In the genomic region with DNA sequence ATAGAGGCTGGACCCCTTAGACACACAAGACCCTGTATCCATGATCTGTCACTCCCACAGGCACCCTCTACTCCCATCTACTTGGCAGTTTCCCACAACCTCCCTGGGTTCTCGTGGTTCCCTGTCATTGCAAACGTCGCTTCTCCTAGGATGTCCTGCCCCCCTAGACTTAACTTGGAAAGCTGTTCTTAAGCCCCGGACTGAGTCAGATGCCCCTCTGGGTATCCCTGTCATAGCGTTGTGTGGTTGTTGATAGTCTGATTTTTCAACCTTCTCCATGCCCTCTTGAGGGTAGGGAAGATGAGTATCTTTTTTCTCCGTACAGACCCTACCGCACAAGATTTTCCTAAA, we compare ENCODE assay signal across 8 cellular contexts. TPM values are rescaled to one million over a fixed set of nuclear protein-coding genes. Genes with fewer than 3 reads are reported as not detected.
DNase-seq lines count a peak whose midpoint lies in the region; ATAC-seq, FAIRE-seq and TF ChIP-seq lines count a peak whose summit lies in the region.

No MANE protein-coding gene starts in this region.

- H3K4me2 ChIP-seq in parathyroid adenoma (ENCODE audit: low read length): peak overlapping the region; percentile 74

- CTCF ChIA-PET in CD4-positive, alpha-beta T cell (lab: Charles Lee): interaction anchor here (1.2 to 1.8 kb wide), 2 partner anchors 36 to 219 kb away, joined by 4 to 7 read pairs; partner anchors contain the start of genes TRNAU1AP and YTHDF2

- no peaks in the 10 kb centered on the region for H3K27me3 ChIP-seq in CD4-positive, alpha-beta T cell (ENCODE audit: control insufficient read depth, insufficient read depth, low read length)
- H3K27me3 ChIP-seq in parathyroid adenoma (ENCODE audit: control insufficient read depth, insufficient read depth, low read length): no peaks in the 10 kb centered on the region

- peak overlapping the region; percentile 91 for H3K4me3 Mint-ChIP-seq in CD4-positive, alpha-beta T cell

- ATAC-seq in CD4-positive, alpha-beta T cell (ENCODE audit: poor library complexity): peak; percentile 3
- ATAC-seq in GM21447 (IDR thresholded peaks at IDR 0.05; ENCODE audit: unreplicated experiment): peak; percentile 13

- intact Hi-C loops in CD4-positive, alpha-beta T cell (cut with DNase I, micrococcal nuclease): loop anchor here (5.0 kb wide), 3 partner anchors 85 to 665 kb away; partner anchors contain the start of gene SRSF4 (in 1 of the 2)

- no peaks in the 10 kb centered on the region for H3K9me3 ChIP-seq in CD4-positive, alpha-beta T cell (ENCODE audit: control insufficient read depth, low read length)
- H3K9me3 ChIP-seq in parathyroid adenoma (ENCODE audit: control insufficient read depth, low read length): no peaks in the 10 kb centered on the region

- no peaks in the 10 kb centered on the region for H3K36me3 ChIP-seq in parathyroid adenoma (ENCODE audit: control insufficient read depth, insufficient read depth, low read length)

- no peak for DNase-seq in CD4-positive, alpha-beta T cell
- DNase-seq in RCC 7860 (ENCODE audit: low spot score) (peak; percentile 14), epithelial cell of esophagus (ENCODE audit: low read depth) (no peak), MV-4-11 (lab: John Stamatoyannopoulos, UW) (no peak), GM19239 (ENCODE audit: insufficient read length, low spot score) (no peak), T1000 (lab: John Stamatoyannopoulos, UW) (no peak)

- H3K79me2 ChIP-seq in parathyroid adenoma: no peaks in the 10 kb centered on the region

- peaks cover 35% of the 10 kb centered on the region for H3K4me1 Mint-ChIP-seq in CD4-positive, alpha-beta T cell (ENCODE audit: low read depth)

- POLR2A ChIA-PET in CD4-positive, alpha-beta T cell (lab: Charles Lee): interaction anchor here (0.5 to 4.2 kb wide), 3 partner anchors 11 to 267 kb away, joined by 3 to 32 read pairs (median 3); partner anchors contain the start of genes GMEB1 and RCC1

- no peaks in the 10 kb centered on the region for H3K27me3 Mint-ChIP-seq in CD4-positive, alpha-beta T cell

- H3K9me3 Mint-ChIP-seq in CD4-positive, alpha-beta T cell: no peaks in the 10 kb centered on the region

- H3K4me1 ChIP-seq in parathyroid adenoma: peaks cover 3% of the 10 kb centered on the region

- no peak overlapping the region for H3K9ac ChIP-seq in parathyroid adenoma

- H3K4me3 ChIP-seq in epithelial cell of esophagus (ENCODE audit: low read length): peak overlapping the region; percentile 57
- peak overlapping the region; percentile 69 for H3K4me3 ChIP-seq in parathyroid adenoma (ENCODE audit: low read depth, low read length)

- H3K27ac Mint-ChIP-seq in CD4-positive, alpha-beta T cell: peak overlapping the region; percentile 73

- H3K27ac ChIP-seq in CD4-positive, alpha-beta T cell (ENCODE audit: low read depth, low read length): no peak overlapping the region
- no peak overlapping the region for H3K27ac ChIP-seq in parathyroid adenoma

- H3K36me3 Mint-ChIP-seq in CD4-positive, alpha-beta T cell (ENCODE audit: low read depth): peaks cover 29% of the 10 kb centered on the region

- FAIRE-seq in RCC 7860 (lab: Jason Lieb, UNC): no peak
- FAIRE-seq in GM19239 (lab: Jason Lieb, UNC): no peak

- peak overlapping the region; percentile 80 for H2AFZ ChIP-seq in parathyroid adenoma

- TF ChIP-seq CTCF in CD4-positive, alpha-beta T cell (IDR thresholded peaks at IDR 0.05): no peak
- TF ChIP-seq CTCF in epithelial cell of esophagus (IDR thresholded peaks at IDR 0.05; ENCODE audit: insufficient read depth, low read depth, low read length, missing control alignments) (no peak), parathyroid adenoma (IDR thresholded peaks at IDR 0.05) (no peak)

RNA-seq across cellular contexts. Expression of gene RCC1, which starts 11.8 kb away (rescaled TPM):
- 1 to 10 TPM; 8.5 to 9.9 TPM for total RNA-seq in CD4-positive, alpha-beta T cell

RNA-seq across cellular contexts. Expression of gene TRNAU1AP, which starts 35.3 kb away (rescaled TPM):
- 10 to 100 TPM; 21.4 to 24.2 TPM for total RNA-seq in CD4-positive, alpha-beta T cell
